Comparison of ENCODE assay signal across 9 cellular contexts in genomic region chr20:2691663-2692035, GRCh38. TPM values are rescaled to one million over a fixed set of nuclear protein-coding genes. Genes with fewer than 3 reads are reported as not detected.
DNase-seq lines count a peak whose midpoint lies in the region; ATAC-seq and TF ChIP-seq lines count a peak whose summit lies in the region.
"Had no signal": no experiment of that assay in that cellular context is flagged by ENCODE, and none has a peak within 500 bp of the region (broad histone marks: within the 10 kb centered on the region; RNA-seq: fewer than 3 reads in every experiment).

No MANE protein-coding gene starts in this region.

- H3K9ac ChIP-seq in smooth muscle cell (ENCODE audit: low read depth): no peak overlapping the region

- ATAC-seq in WTC11 (no peak), GM19328 (IDR thresholded peaks at IDR 0.05; ENCODE audit: unreplicated experiment) (no peak)

- H2AFZ ChIP-seq in hepatocyte: peak overlapping the region; percentile 96
- H2AFZ ChIP-seq in smooth muscle cell (ENCODE audit: low read depth): peak overlapping the region; percentile 91

- H3K27me3 Mint-ChIP-seq in WTC11 (ENCODE audit: low read depth): peaks cover 88% of the 10 kb centered on the region

- TF ChIP-seq CTCF in WTC11 (IDR thresholded peaks at IDR 0.05) (no peak), hepatocyte (IDR thresholded peaks at IDR 0.05; ENCODE audit: poor library complexity) (no peak), smooth muscle cell (IDR thresholded peaks at IDR 0.05; ENCODE audit: borderline replicate concordance, insufficient read depth, poor library complexity, severe bottlenecking) (no peak)

- H3K9me3 Mint-ChIP-seq in WTC11: no peaks in the 10 kb centered on the region

- H3K4me3 ChIP-seq in H7 (ENCODE audit: insufficient read depth, low read depth, low read length): no peak overlapping the region; the same call in 1 of the 2 replicates
- peak overlapping the region; percentile 31 for H3K4me3 ChIP-seq in hepatocyte
- H3K4me3 ChIP-seq in smooth muscle cell: peak overlapping the region; percentile 49

- H3K9me2 ChIP-seq in hepatocyte (replicated peaks; ENCODE audit: insufficient read depth): no peaks in the 10 kb centered on the region

- H3K36me3 Mint-ChIP-seq in WTC11: peaks cover 5% of the 10 kb centered on the region

- H3K27me3 ChIP-seq in H7 (ENCODE audit: control insufficient read depth, insufficient read depth, low read length) (peaks cover 81% of the 10 kb centered on the region), hepatocyte (peaks cover 42% of the 10 kb centered on the region), smooth muscle cell (ENCODE audit: low read depth) (peaks cover 36% of the 10 kb centered on the region)

- no peak overlapping the region for H3K27ac Mint-ChIP-seq in WTC11

- peak overlapping the region; percentile 80 for H3K4me2 ChIP-seq in hepatocyte
- H3K4me2 ChIP-seq in smooth muscle cell: peak overlapping the region; percentile 85

- CTCF ChIA-PET in WTC11 (lab: Charles Lee): interaction anchor here (1.5 to 2.8 kb wide), 2 partner anchors 10 to 61 kb away, joined by 4 to 14 read pairs; no protein-coding TSS in a partner anchor

- H3K4me3 Mint-ChIP-seq in WTC11: peak overlapping the region; percentile 85

- WGBS in hepatocyte (ENCODE audit: low lambda C conversion rate, missing lambda C conversion rate): 52% methylated on average over 10 of the region's 10 CpGs
- 62% methylated on average over 9 of the region's 10 CpGs for WGBS in smooth muscle cell (ENCODE audit: low lambda C conversion rate)

- POLR2A ChIA-PET in WTC11 (lab: Charles Lee): no interaction called here

- H3K4me1 ChIP-seq in hepatocyte (ENCODE audit: insufficient read depth): no peaks in the 10 kb centered on the region
- H3K4me1 ChIP-seq in smooth muscle cell (ENCODE audit: low read depth): peaks cover 8% of the 10 kb centered on the region

- no peaks in the 10 kb centered on the region for H4K20me1 ChIP-seq in hepatocyte (ENCODE audit: insufficient read depth, poor library complexity, severe bottlenecking)
- peaks cover 22% of the 10 kb centered on the region for H4K20me1 ChIP-seq in smooth muscle cell (ENCODE audit: low read depth)

- peaks cover 32% of the 10 kb centered on the region for H3K4me1 Mint-ChIP-seq in WTC11

- DNase-seq in H7: peak; percentile 35
- no peak for DNase-seq in WTC11 (ENCODE audit: low spot score)
- DNase-seq in hepatocyte (ENCODE audit: low spot score): no peak
- no peak for DNase-seq in smooth muscle cell (lab: John Stamatoyannopoulos, UW; ENCODE audit: unreplicated experiment)
- no peak for DNase-seq in amniotic stem cell (lab: John Stamatoyannopoulos, UW)
- no peak for DNase-seq in NCI-H345 (lab: John Stamatoyannopoulos, UW)
- no peak for DNase-seq in NCI-H1417 treated with DMSO at 0.1 percent for 48 hours (lab: John Stamatoyannopoulos, UW)

- H3K79me2 ChIP-seq in hepatocyte: no peaks in the 10 kb centered on the region
- no peaks in the 10 kb centered on the region for H3K79me2 ChIP-seq in smooth muscle cell (ENCODE audit: low read depth)

- no peaks in the 10 kb centered on the region for H3K9me3 ChIP-seq in hepatocyte (ENCODE audit: low read depth)
- H3K9me3 ChIP-seq in smooth muscle cell (replicated peaks; ENCODE audit: low read depth): no peaks in the 10 kb centered on the region

- no peaks in the 10 kb centered on the region for H3F3A ChIP-seq in smooth muscle cell (ENCODE audit: low read depth)

- H3K27ac ChIP-seq in hepatocyte (peak overlapping the region; percentile 13), smooth muscle cell (ENCODE audit: low read depth) (no peak overlapping the region)
- H3K27ac ChIP-seq: epithelial cell of prostate had no signal

- H3K36me3 ChIP-seq in H7 (replicated peaks; ENCODE audit: control insufficient read depth, insufficient read depth, low read length) (no peaks in the 10 kb centered on the region), hepatocyte (replicated peaks; ENCODE audit: insufficient read depth, low read depth) (no peaks in the 10 kb centered on the region), smooth muscle cell (ENCODE audit: low read depth) (no peaks in the 10 kb centered on the region)

TF ChIP-seq in WTC11, 78 proteins besides CTCF, POLR2A, EP300 and RAD21:
- no peak for TF ChIP-seq ZNF317 (CRISPR knock-in tag; IDR thresholded peaks at IDR 0.05; ENCODE audit: borderline replicate concordance, low read depth)

RNA-seq across cellular contexts. Expression of gene EBF4, which starts 0.9 kb away (rescaled TPM):
- 1.1 and 2.6 TPM in 2 replicates for total RNA-seq in H7 (2014; rRNA removed; shearing (Covaris generic))
- total RNA-seq in WTC11 (2021): 2.7 to 5.0 TPM (median 3.2 TPM) in 3 replicates
- 10.7 and 11.6 TPM in 2 replicates for total RNA-seq in hepatocyte
- 17.9 and 27.1 TPM in 2 replicates for polyA plus RNA-seq in hepatocyte
- total RNA-seq in smooth muscle cell: 8.2 and 9.7 TPM in 2 replicates
- 19.0 and 21.8 TPM in 2 replicates for polyA plus RNA-seq in smooth muscle cell

RNA-seq across cellular contexts. Expression of gene IDH3B, which starts 27.6 kb away (rescaled TPM):
- 174 and 183 TPM in 2 replicates for total RNA-seq in H7 (2014; rRNA removed; shearing (Covaris generic))
- total RNA-seq in WTC11 (2021) (101 to 136 TPM (median 107 TPM) in 3 replicates), hepatocyte (91.4 and 93.8 TPM in 2 replicates), smooth muscle cell (64.2 and 72.3 TPM in 2 replicates)
- polyA plus RNA-seq in hepatocyte (91.1 and 128 TPM in 2 replicates), smooth muscle cell (89.6 and 122 TPM in 2 replicates)

RNA-seq across cellular contexts. Expression of gene NOP56, which starts 39.2 kb away (rescaled TPM):
- total RNA-seq in H7 (2014; rRNA removed; shearing (Covaris generic)): 334 and 392 TPM in 2 replicates
- total RNA-seq in WTC11 (2021) (484 to 634 TPM (median 500 TPM) in 3 replicates), hepatocyte (102 TPM in 2 replicates), smooth muscle cell (99.2 and 108 TPM in 2 replicates)
- polyA plus RNA-seq in hepatocyte (190 and 192 TPM in 2 replicates), smooth muscle cell (115 and 154 TPM in 2 replicates)
